Comparison of ENCODE assay signal across 8 cellular contexts in genomic region chr13:111115841-111116500, GRCh38. TPM values are rescaled to one million over a fixed set of nuclear protein-coding genes. Genes with fewer than 3 reads are reported as not detected.
DNase-seq lines count a peak whose midpoint lies in the region; ATAC-seq, FAIRE-seq and TF ChIP-seq lines count a peak whose summit lies in the region.

No MANE protein-coding gene starts in this region.

- no peak for FAIRE-seq in HepG2 (lab: Jason Lieb, UNC)

- intact Hi-C loops in HepG2 (cut with micrococcal nuclease; ENCODE audit: unreplicated experiment): loop anchor here (1.0 kb wide), 1 partner anchor 37 kb away; no protein-coding TSS in a partner anchor

- H3K27ac ChIP-seq in HepG2 (ENCODE audit: extremely low read length, insufficient read depth, low read length) (no peak overlapping the region), thoracic aorta (peak overlapping the region; percentile 73 to 82)

- H3K36me3 ChIP-seq in HepG2 (replicated peaks in 1 of 2; ENCODE audit: control insufficient read depth in 1 of 2, insufficient read depth in 2 of 2, low read length in 2 of 2) (no peaks in the 10 kb centered on the region), thoracic aorta (no peaks in the 10 kb centered on the region)

- 2% methylated on average over 13 of the region's 53 CpGs for WGBS in HepG2 (ENCODE audit: low lambda C conversion rate)

- no peak for TF ChIP-seq RAD21 in HepG2 (CRISPR knock-in tag; IDR thresholded peaks at IDR 0.05)

- H3K79me2 ChIP-seq in HepG2 (ENCODE audit: insufficient read depth, low read length): no peaks in the 10 kb centered on the region

- H3K27ac Mint-ChIP-seq in central memory CD8-positive, alpha-beta T cell (ENCODE audit: low read depth): no peak overlapping the region

- TF ChIP-seq CTCF in AG09319 (IDR thresholded peaks at IDR 0.05; ENCODE audit: low read depth, low read length) (no peak), HFF-Myc (IDR thresholded peaks at IDR 0.05; ENCODE audit: low read depth, low read length, missing control alignments) (no peak), HepG2 (CRISPR knock-in tag; IDR thresholded peaks at IDR 0.05) (no peak), thoracic aorta (IDR thresholded peaks at IDR 0.05) (no peak)

- H3K4me1 ChIP-seq in HepG2 (ENCODE audit: insufficient read depth, low read length) (peaks cover 5% of the 10 kb centered on the region), thoracic aorta (ENCODE audit: control insufficient read depth in 1 of 2, low read depth in 2 of 2) (peaks cover 9 to 52% of the 10 kb centered on the region in 2 donors)

- POLR2A ChIA-PET in HepG2 (lab: Yijun Ruan, JAX): no interaction called here

- H3K4me3 ChIP-seq in HFF-Myc (replicated peaks; ENCODE audit: low read depth, low read length): peak overlapping the region; percentile 56
- H3K4me3 ChIP-seq in HepG2 (replicated peaks in 1 of 3; ENCODE audit: insufficient read depth in 1 of 3, low read depth in 2 of 3, low read length in 3 of 3): peak overlapping the region; percentile 29 to 62 (median 41); a peak in 4 of 6 replicates
- H3K4me3 ChIP-seq in thoracic aorta: peak overlapping the region; percentile 76

- TF ChIP-seq POLR2A in HepG2 (IDR thresholded peaks at IDR 0.05; ENCODE audit: insufficient read depth in 1 of 2, low read depth in 2 of 2, low read length in 2 of 2): no peak

- H3K4me3 Mint-ChIP-seq in central memory CD8-positive, alpha-beta T cell: peak overlapping the region; percentile 78

- BruUV-seq in HepG2 (replicated peaks; lab: Mats Ljungman, UMichigan): no TSS peak

- H3K9ac ChIP-seq in HepG2 (ENCODE audit: insufficient read depth, low read depth, low read length): no peak overlapping the region

- DNase-seq in AG09319 (ENCODE audit: extremely low read depth, low read depth): peak; percentile 83
- DNase-seq in HFF-Myc (ENCODE audit: extremely low read depth, low read depth): peak; percentile 85
- no peak for DNase-seq in central memory CD8-positive, alpha-beta T cell (ENCODE audit: low spot score in 2 of 2)
- DNase-seq in HepG2 (ENCODE audit: low spot score): peak; percentile 12
- no peak for DNase-seq in thoracic aorta (ENCODE audit: low spot score)
- no peak for DNase-seq in activated effector memory CD4-positive, alpha-beta T cell treated with anti-CD3 and anti-CD28 coated beads, Interleukin-2, amount 50 U/mL, for 16 hours

- H3K9me3 ChIP-seq in HepG2 (ENCODE audit: low read length): no peaks in the 10 kb centered on the region
- no peaks in the 10 kb centered on the region for H3K9me3 ChIP-seq in thoracic aorta

- no peaks in the 10 kb centered on the region for H4K20me1 ChIP-seq in HepG2 (ENCODE audit: insufficient read depth, low read length)

- in situ Hi-C loops in HepG2 (cut with HindIII; ENCODE audit: extremely low pct_ligation_motif_present, low pct_unique_long_range_greater_than_20kb): no loop called here

- peaks cover 94% of the 10 kb centered on the region for H3K27me3 Mint-ChIP-seq in central memory CD8-positive, alpha-beta T cell

- H3K9me3 Mint-ChIP-seq in central memory CD8-positive, alpha-beta T cell: no peaks in the 10 kb centered on the region

- peak overlapping the region; percentile 79 for H3K4me2 ChIP-seq in HepG2 (ENCODE audit: low read depth, low read length)

- no peak for ATAC-seq in central memory CD8-positive, alpha-beta T cell (replicated peaks; ENCODE audit: extremely low read depth, poor library complexity, severe bottlenecking)
- peak; percentile 73 for ATAC-seq in HepG2
- ATAC-seq in thoracic aorta (ENCODE audit: insufficient number of reproducible peaks, low FRiP score, low read depth): no peak
- no peak for ATAC-seq in HG02970 (IDR thresholded peaks at IDR 0.05; ENCODE audit: low FRiP score, unreplicated experiment)
- ATAC-seq in HG03460 (IDR thresholded peaks at IDR 0.05; ENCODE audit: unreplicated experiment): no peak

- H2AFZ ChIP-seq in HepG2 (ENCODE audit: low read length): no peak overlapping the region

- CTCF ChIA-PET in HepG2 (lab: Yijun Ruan, JAX; ENCODE audit: low intra/inter-chr PET ratio, low total read pairs): no interaction called here

- TF ChIP-seq EP300 in HepG2 (IDR thresholded peaks at IDR 0.05; ENCODE audit: low read depth in 2 of 2, low read length in 2 of 2): no peak
- no peak for TF ChIP-seq EP300 in HepG2 (CRISPR knock-in tag; IDR thresholded peaks at IDR 0.05; ENCODE audit: borderline replicate concordance)

- H3K4me1 Mint-ChIP-seq in central memory CD8-positive, alpha-beta T cell: peaks cover 12% of the 10 kb centered on the region

- H3K36me3 Mint-ChIP-seq in central memory CD8-positive, alpha-beta T cell (ENCODE audit: insufficient read depth): peaks cover under 1% of the 10 kb centered on the region

- H3K27me3 ChIP-seq in HepG2 (ENCODE audit: control insufficient read depth in 1 of 2, insufficient read depth in 2 of 2, low read length in 2 of 2) (peaks cover 19 to 79% of the 10 kb centered on the region in 2 experiments), thoracic aorta (replicated peaks; ENCODE audit: insufficient read depth) (no peaks in the 10 kb centered on the region)

TF ChIP-seq in HepG2, 621 proteins besides CTCF, POLR2A, EP300 and RAD21 (continues in another document):
- no peak for TF ChIP-seq FOXO1 (CRISPR knock-in tag; IDR thresholded peaks at IDR 0.05)
- TF ChIP-seq HNF4A (CRISPR knock-in tag; IDR thresholded peaks at IDR 0.05): 0 out of 2 replicates have a peak, but pooled peaks have one; percentile 16
- TF ChIP-seq RNF2 (conservative IDR thresholded peaks at IDR 0.05; ENCODE audit: low read depth): peak; percentile 96
- TF ChIP-seq HNF4G (IDR thresholded peaks at IDR 0.05; ENCODE audit: borderline replicate concordance, low read depth, low read length): peak; percentile 28; the same call in 1 of the 2 replicates
- no peak for TF ChIP-seq HNF4G (CRISPR knock-in tag; IDR thresholded peaks at IDR 0.05; ENCODE audit: borderline replicate concordance, low read depth)
- TF ChIP-seq CBX2 (IDR thresholded peaks at IDR 0.05; ENCODE audit: low read depth, low read length): peak; percentile 83; the same call in 1 of the 2 replicates
- TF ChIP-seq CBX2 (CRISPR knock-in tag; IDR thresholded peaks at IDR 0.05; ENCODE audit: low read depth): peak; percentile 94; the same call in 1 of the 2 replicates
- TF ChIP-seq EZH2 (conservative IDR thresholded peaks at IDR 0.05; ENCODE audit: low read depth, low read length): peak; percentile 94
- TF ChIP-seq ELF4 (CRISPR knock-in tag; IDR thresholded peaks at IDR 0.05; ENCODE audit: borderline replicate concordance): no peak
- TF ChIP-seq RORA (CRISPR knock-in tag; IDR thresholded peaks at IDR 0.05): no peak

RNA-seq across cellular contexts. Expression of gene ARHGEF7, which starts 0.9 kb away (rescaled TPM):
- total RNA-seq in HepG2 (2016; rRNA removed; fragmentation: Illumina TruSeq; extraction: Trizol): 15.7 and 16.1 TPM in 2 replicates
- 11.5 and 12.3 TPM in 2 replicates for total RNA-seq in HepG2 (2016; cell fraction: cytosol; rRNA removed; fragmentation: Illumina TruSeq; extraction: Trizol; ENCODE audit: low read depth)
- 13.7 and 16.6 TPM in 2 replicates for total RNA-seq in HepG2 (2016; cell fraction: insoluble cytoplasmic fraction; rRNA removed; fragmentation: Illumina TruSeq; extraction: Trizol)
- 9.3 and 9.6 TPM in 2 replicates for total RNA-seq in HepG2 (2016; cell fraction: membrane; rRNA removed; fragmentation: Illumina TruSeq; extraction: Trizol)
- total RNA-seq in HepG2 (2016; cell fraction: nucleus; rRNA removed; fragmentation: Illumina TruSeq; extraction: Trizol): 45.3 and 48.2 TPM in 2 replicates
- 22.0 and 22.3 TPM in 2 replicates for polyA plus RNA-seq in HepG2 (2011; rRNA removed)
- 9.0 and 10.2 TPM in 2 replicates for polyA plus RNA-seq in HepG2 (2011; cell fraction: cytosol; rRNA removed)
- 110 and 141 TPM in 2 replicates for polyA plus RNA-seq in HepG2 (2011; cell fraction: nucleus; rRNA removed)
- polyA plus RNA-seq in HepG2 (2012): 21.5 and 24.1 TPM in 2 replicates
- 0.69 and 0.98 TPM in 2 replicates for polyA plus RNA-seq in HepG2 (2016; cell fraction: cytosol; fragmentation: Illumina TruSeq; extraction: Trizol; ENCODE audit: low read depth)
- polyA plus RNA-seq in HepG2 (2016; cell fraction: insoluble cytoplasmic fraction; fragmentation: Illumina TruSeq; extraction: Trizol; ENCODE audit: low read depth): 13.3 and 17.2 TPM in 2 replicates
- 2.7 and 3.1 TPM in 2 replicates for polyA plus RNA-seq in HepG2 (2016; cell fraction: membrane; fragmentation: Illumina TruSeq; extraction: Trizol; ENCODE audit: low read depth)
- polyA plus RNA-seq in HepG2 (2016; cell fraction: nucleus; fragmentation: Illumina TruSeq; extraction: Trizol; ENCODE audit: insufficient read depth, low read depth): 47.5 and 52.5 TPM in 2 replicates
- polyA minus RNA-seq in HepG2 (2011; rRNA and poly(A)+ RNA removed; ENCODE audit: low replicate concordance): 26.0 and 29.1 TPM in 2 replicates
- polyA minus RNA-seq in HepG2 (2011; cell fraction: cytosol; rRNA and poly(A)+ RNA removed): 9.2 and 12.9 TPM in 2 replicates
- polyA minus RNA-seq in HepG2 (2011; cell fraction: nucleus; rRNA and poly(A)+ RNA removed): 117 and 128 TPM in 2 replicates
- total RNA-seq in thoracic aorta: 100 to 1,000 TPM; 117 to 152 TPM

Comparison
In these comparisons a context has a peak if more than half of its experiments do, and no peak if none do; other contexts are left out.
1. DNase-seq: peak in AG09319 (single experiment), HFF-Myc (single experiment) and HepG2 (single experiment); none in central memory CD8-positive, alpha-beta T cell (0 of 2), thoracic aorta (single experiment) and activated effector memory CD4-positive, alpha-beta T cell treated with anti-CD3 and anti-CD28 coated beads, Interleukin-2, amount 50 U/mL, for 16 hours (single experiment).
2. Peak in every context shown above with its lines, with median percentiles within 50 percentile points of each other: H3K4me3 ChIP-seq.